Comparison of ENCODE assay signal across 1 cellular context in genomic region chr9:83956288-83957028, GRCh38.
A peak's percentile ranks its signal among the peaks of the same experiment; 100 is the strongest.
TF ChIP-seq lines count a peak whose summit lies in the region.

No MANE protein-coding gene starts in this region.

TF ChIP-seq in HepG2, 621 proteins besides CTCF, POLR2A, EP300 and RAD21 (continued from another document and continues in another):
- 0 out of 2 replicates have a peak, but pooled peaks have one; percentile 48 for TF ChIP-seq SNAPC4 (CRISPR knock-in tag; IDR thresholded peaks at IDR 0.05)
- TF ChIP-seq PRMT3 (CRISPR knock-in tag; IDR thresholded peaks at IDR 0.05; ENCODE audit: borderline replicate concordance, low read depth) = 0 out of 2 replicates have a peak, but pooled peaks have one; percentile 21
- TF ChIP-seq POGZ (CRISPR knock-in tag; IDR thresholded peaks at IDR 0.05) = peak; percentile 48
- peak; percentile 91 for TF ChIP-seq TFDP1 (CRISPR knock-in tag; IDR thresholded peaks at IDR 0.05; ENCODE audit: borderline replicate concordance)
- no peak for TF ChIP-seq TEAD3 (CRISPR knock-in tag; optimal IDR thresholded peaks at IDR 0.05; ENCODE audit: borderline replicate concordance)
- 0 out of 2 replicates have a peak, but pooled peaks have one; percentile 47 for TF ChIP-seq NR2F2 (IDR thresholded peaks at IDR 0.05; ENCODE audit: borderline replicate concordance, low read depth)
- no peak for TF ChIP-seq NCOA5 (CRISPR knock-in tag; IDR thresholded peaks at IDR 0.05)
- no peak for TF ChIP-seq AKAP8 (CRISPR knock-in tag; IDR thresholded peaks at IDR 0.05)
- TF ChIP-seq KDM4B (CRISPR knock-in tag; IDR thresholded peaks at IDR 0.05) = peak; percentile 14; the same call in 1 of the 2 replicates
- 0 out of 2 replicates have a peak, but pooled peaks have one; percentile 81 for TF ChIP-seq SATB2 (CRISPR knock-in tag; IDR thresholded peaks at IDR 0.05)
- TF ChIP-seq ZNF296 (CRISPR knock-in tag; conservative IDR thresholded peaks at IDR 0.05) = peak; percentile 94; the same call in 1 of the 2 replicates
- TF ChIP-seq TEAD2 (CRISPR knock-in tag; IDR thresholded peaks at IDR 0.05) = no peak; the same call in 1 of the 2 replicates
- TF ChIP-seq ZC3H4 (CRISPR knock-in tag; IDR thresholded peaks at IDR 0.05; ENCODE audit: borderline replicate concordance) = no peak
- TF ChIP-seq IRX3 (CRISPR knock-in tag; IDR thresholded peaks at IDR 0.05; ENCODE audit: borderline replicate concordance, low read depth) = 0 out of 2 replicates have a peak, but pooled peaks have one; percentile 31
- peak; percentile 94 for TF ChIP-seq ZNF407 (CRISPR knock-in tag; IDR thresholded peaks at IDR 0.05; ENCODE audit: not compliant biosample characterization)
- no peak for TF ChIP-seq SAFB2 (CRISPR knock-in tag; IDR thresholded peaks at IDR 0.05; ENCODE audit: borderline replicate concordance, low read depth)
- TF ChIP-seq TRIM24 (CRISPR knock-in tag; IDR thresholded peaks at IDR 0.05) = no peak
- TF ChIP-seq ZFP82 (CRISPR knock-in tag; IDR thresholded peaks at IDR 0.05; ENCODE audit: borderline replicate concordance) = no peak; the same call in 1 of the 2 replicates
- TF ChIP-seq TCF7 (IDR thresholded peaks at IDR 0.05; ENCODE audit: low read depth) = no peak
- peak; percentile 63; the same call in 1 of the 2 replicates for TF ChIP-seq CAMTA2 (CRISPR knock-in tag; IDR thresholded peaks at IDR 0.05; ENCODE audit: borderline replicate concordance)
- TF ChIP-seq NR3C1 (CRISPR knock-in tag; IDR thresholded peaks at IDR 0.05) = no peak
- no peak for TF ChIP-seq ZNF326 (CRISPR knock-in tag; IDR thresholded peaks at IDR 0.05; ENCODE audit: borderline replicate concordance)
- peak; percentile 64 for TF ChIP-seq AGO1 (IDR thresholded peaks at IDR 0.05; ENCODE audit: low read depth, low read length, poor library complexity, severe bottlenecking)
- no peak for TF ChIP-seq HMGA1 (CRISPR knock-in tag; conservative IDR thresholded peaks at IDR 0.05)
- peak; percentile 85 for TF ChIP-seq HDAC2 (CRISPR knock-in tag; IDR thresholded peaks at IDR 0.05)
- no peak for TF ChIP-seq ZFP36 (IDR thresholded peaks at IDR 0.05; ENCODE audit: borderline replicate concordance, low read depth, low read length, partially characterized antibody)
- 0 out of 2 replicates have a peak, but pooled peaks have one; percentile 7 for TF ChIP-seq ZNF281 (CRISPR knock-in tag; IDR thresholded peaks at IDR 0.05; ENCODE audit: borderline replicate concordance)
- TF ChIP-seq NFE2L2 (IDR thresholded peaks at IDR 0.05; ENCODE audit: low read length) = no peak
- peak; percentile 95 for TF ChIP-seq DMAP1 (CRISPR knock-in tag; IDR thresholded peaks at IDR 0.05)
- TF ChIP-seq NONO (IDR thresholded peaks at IDR 0.05) = no peak
- peak; percentile 96 for TF ChIP-seq NONO (CRISPR knock-in tag; conservative IDR thresholded peaks at IDR 0.05)
- TF ChIP-seq ARNT2 (CRISPR knock-in tag; IDR thresholded peaks at IDR 0.05; ENCODE audit: low read depth) = peak; percentile 88
- TF ChIP-seq ZNF18 (CRISPR knock-in tag; IDR thresholded peaks at IDR 0.05; ENCODE audit: insufficient replicate concordance) = no peak
- TF ChIP-seq FOXP4 (CRISPR knock-in tag; IDR thresholded peaks at IDR 0.05) = peak; percentile 7; the same call in 1 of the 2 replicates
- peak; percentile 30; the same call in 1 of the 2 replicates for TF ChIP-seq MIER3 (CRISPR knock-in tag; IDR thresholded peaks at IDR 0.05; ENCODE audit: borderline replicate concordance)
- TF ChIP-seq ARNT (IDR thresholded peaks at IDR 0.05) = no peak
- no peak; the same call in 1 of the 2 replicates for TF ChIP-seq SIN3A (IDR thresholded peaks at IDR 0.05; ENCODE audit: borderline replicate concordance, low read depth, low read length)
- TF ChIP-seq RBM22 (optimal IDR thresholded peaks at IDR 0.05; ENCODE audit: low read length) = no peak
